ENCODE assay signal across 31 cellular contexts in the genomic region with DNA sequence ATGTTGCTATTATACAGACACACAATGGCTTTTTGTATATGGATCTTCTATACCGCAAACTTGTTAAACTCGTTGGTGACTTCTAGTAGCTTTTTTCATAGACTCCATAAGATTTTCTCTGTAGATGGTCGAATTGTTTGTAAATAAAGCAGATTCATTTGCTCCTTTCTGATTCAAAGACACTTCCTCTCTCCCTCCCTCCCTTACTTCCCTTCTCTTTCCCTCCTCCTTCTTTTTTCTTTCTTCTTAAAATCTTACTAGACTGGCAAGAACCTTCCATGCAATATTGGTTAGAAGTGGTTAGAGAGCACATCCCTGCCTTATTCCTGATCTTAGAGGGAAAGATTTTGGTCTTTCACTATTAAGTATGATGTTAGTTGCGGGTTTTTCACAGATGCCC. TPM values are rescaled to one million over a fixed set of nuclear protein-coding genes. Genes with fewer than 3 reads are reported as not detected.
"Had no signal": no experiment of that assay in that cellular context is flagged by ENCODE, and none has a peak within 500 bp of the region (broad histone marks: within the 10 kb centered on the region; RNA-seq: fewer than 3 reads in every experiment).

No MANE protein-coding gene starts in this region.

- H3K4me2 ChIP-seq: neural progenitor cell had no signal

- H3K27me3 Mint-ChIP-seq: naive B cell; progenitor cell of endocrine pancreas; stimulated activated naive B cell treated with anti-CD40 and anti-IgM and Interleukin-4, amounts not matched to agents 10 μg/mL and 1 μg/mL and 100 μg/mL, for 72 hours had no signal

- H3K9me3 Mint-ChIP-seq: immature natural killer cell, natural killer cell, neural progenitor cell had no signal

- H3K4me3 Mint-ChIP-seq: immature natural killer cell; mesothelial cell of epicardium; naive B cell; natural killer cell; nephron progenitor cell; neural progenitor cell; stimulated activated naive B cell treated with anti-CD40 and anti-IgM and Interleukin-4, amounts not matched to agents 10 μg/mL and 1 μg/mL and 100 μg/mL, for 72 hours had no signal

- H3K9me3 ChIP-seq: neutrophil, ovary, right atrium auricular region, right lobe of liver, stomach, testis, thyroid gland, transverse colon, upper lobe of left lung, vagina had no signal

- DNase-seq: hypothalamus; immature natural killer cell; left ventricle myocardium inferior; mesendoderm; naive B cell; natural killer cell; nephron progenitor cell; occipital lobe; ovary; right lobe of liver; stimulated activated CD4-positive, alpha-beta T cell treated with anti-CD3 and anti-CD28 coated beads, Interleukin-12 subunit alpha, Interleukin-12 subunit beta, amount 100 ng/mL, for 4 hours; stimulated activated CD4-positive, alpha-beta T cell treated with anti-CD3 and anti-CD28 coated beads, Interleukin-15, amount 100 ng/mL, for 24 hours; stimulated activated CD4-positive, alpha-beta T cell treated with anti-CD3 and anti-CD28 coated beads, Interleukin-2, amount 100 ng/mL, for 24 hours; stimulated activated CD4-positive, alpha-beta T cell treated with anti-CD3 and anti-CD28 coated beads, Interleukin-4, amount 100 ng/mL, for 1 hour; stimulated activated naive B cell treated with anti-CD40 and anti-IgM and Interleukin-4, amounts not matched to agents 10 μg/mL and 1 μg/mL and 100 μg/mL, for 72 hours; stimulated activated naive CD8-positive, alpha-beta T cell treated with anti-CD3 and anti-CD28 coated beads, Interleukin-15, Interleukin-2, amounts not matched to agents 100 U/mL and 50 U/mL, for 24 hours; stomach; testis; thyroid gland; transverse colon; upper lobe of left lung had no signal

- H3K36me3 ChIP-seq: left ventricle myocardium inferior, neural progenitor cell, neutrophil, ovary, right atrium auricular region, right lobe of liver, stomach, thyroid gland, transverse colon, upper lobe of left lung, vagina had no signal

- H3K36me3 Mint-ChIP-seq: mesothelial cell of epicardium, naive B cell, natural killer cell, neural progenitor cell had no signal

- H3K4me1 ChIP-seq: left ventricle myocardium inferior, neural progenitor cell, right atrium auricular region, right lobe of liver, stomach, testis, thyroid gland, transverse colon, upper lobe of left lung, vagina had no signal

- H3K9ac ChIP-seq: neural progenitor cell had no signal

- H3K27ac ChIP-seq: left ventricle myocardium inferior, neural progenitor cell, neutrophil, ovary, right atrium auricular region, right lobe of liver, stomach, testis, thyroid gland, transverse colon, upper lobe of left lung, vagina had no signal

- H3K4me1 Mint-ChIP-seq: immature natural killer cell, mesothelial cell of epicardium, naive B cell, natural killer cell, neural progenitor cell had no signal

- H2AFZ ChIP-seq: neural progenitor cell had no signal

- H3K27me3 ChIP-seq: neural progenitor cell, neutrophil, ovary, right atrium auricular region, right lobe of liver, stomach, testis, thyroid gland, transverse colon, upper lobe of left lung, vagina had no signal

- H3K27ac Mint-ChIP-seq: immature natural killer cell; mesothelial cell of epicardium; naive B cell; natural killer cell; nephron progenitor cell; neural progenitor cell; progenitor cell of endocrine pancreas; stimulated activated naive B cell treated with anti-CD40 and anti-IgM and Interleukin-4, amounts not matched to agents 10 μg/mL and 1 μg/mL and 100 μg/mL, for 72 hours had no signal

- ATAC-seq: natural killer cell; right lobe of liver; stimulated activated naive B cell treated with anti-CD40 and anti-IgM and Interleukin-4, amounts not matched to agents 10 μg/mL and 1 μg/mL and 100 μg/mL, for 72 hours; stimulated activated naive CD8-positive, alpha-beta T cell treated with anti-CD3 and anti-CD28 coated beads, Interleukin-15, Interleukin-2, amounts not matched to agents 100 U/mL and 50 U/mL, for 24 hours had no signal

- FAIRE-seq: islet of Langerhans had no signal

- H3K4me3 ChIP-seq: left ventricle myocardium inferior, lung, neural progenitor cell, ovary, right atrium auricular region, right lobe of liver, stomach, testis, thyroid gland, transverse colon, upper lobe of left lung, vagina had no signal

RNA-seq across cellular contexts. Expression of a gene that starts 36.4 kb away (rescaled TPM):
- total RNA-seq: left ventricle myocardium inferior, occipital lobe, skeletal muscle tissue, urinary bladder had no signal
- polyA plus RNA-seq: immature natural killer cell had no signal
